Comparison of ENCODE assay signal across 13 cellular contexts in genomic region chr1:21437341-21437640, GRCh38. TPM values are rescaled to one million over a fixed set of nuclear protein-coding genes. Genes with fewer than 3 reads are reported as not detected.
DNase-seq lines count a peak whose midpoint lies in the region; ATAC-seq and TF ChIP-seq lines count a peak whose summit lies in the region.
"Had no signal": no experiment of that assay in that cellular context is flagged by ENCODE, and none has a peak within 500 bp of the region (broad histone marks: within the 10 kb centered on the region; RNA-seq: fewer than 3 reads in every experiment).

No MANE protein-coding gene starts in this region.

- H3K9me3 ChIP-seq in HUES48 (ENCODE audit: control insufficient read depth, insufficient read depth, low read length) (no peaks in the 10 kb centered on the region), esophagus muscularis mucosa (no peaks in the 10 kb centered on the region), neural progenitor cell (ENCODE audit: low read depth) (no peaks in the 10 kb centered on the region), WERI-Rb-1 (ENCODE audit: severe bottlenecking) (no peaks in the 10 kb centered on the region)

- peaks cover 3% of the 10 kb centered on the region for H4K20me1 ChIP-seq in neural progenitor cell (ENCODE audit: low read depth)

- H3K9ac ChIP-seq in HUES48 (ENCODE audit: low read depth, low read length): no peak overlapping the region
- no peak overlapping the region for H3K9ac ChIP-seq in neural progenitor cell

- no peaks in the 10 kb centered on the region for H3K36me3 Mint-ChIP-seq in neural progenitor cell

- 61% methylated on average over 15 of the region's 15 CpGs for WGBS in esophagus muscularis mucosa

- no peak overlapping the region for H3K27ac Mint-ChIP-seq in neural progenitor cell
- H3K27ac Mint-ChIP-seq: CD8-positive, alpha-beta memory T cell had no signal

- H3K4me2 ChIP-seq in neural progenitor cell: peak overlapping the region; percentile 78
- H3K4me2 ChIP-seq: PC-9 had no signal

- no peak for TF ChIP-seq POLR2A in esophagus muscularis mucosa (IDR thresholded peaks at IDR 0.05; ENCODE audit: low read depth)

- intact Hi-C loops in esophagus muscularis mucosa (cut with DNase I): no loop called here

- TF ChIP-seq EP300 in esophagus muscularis mucosa (IDR thresholded peaks at IDR 0.05): no peak

- H3K36me3 ChIP-seq in HUES48 (ENCODE audit: control insufficient read depth, insufficient read depth, low read length) (no peaks in the 10 kb centered on the region), esophagus muscularis mucosa (no peaks in the 10 kb centered on the region), neural progenitor cell (no peaks in the 10 kb centered on the region), WERI-Rb-1 (no peaks in the 10 kb centered on the region)

- H3K4me1 ChIP-seq in HUES48 (ENCODE audit: control insufficient read depth, insufficient read depth, low read length) (peaks cover 11% of the 10 kb centered on the region), esophagus muscularis mucosa (peaks cover 15 to 33% (median 29%) of the 10 kb centered on the region in 4 donors), neural progenitor cell (peaks cover 5% of the 10 kb centered on the region)

- H3K27me3 Mint-ChIP-seq in neural progenitor cell (ENCODE audit: insufficient read depth, low read depth): peaks cover 7% of the 10 kb centered on the region

- peaks cover 18% of the 10 kb centered on the region for H3K4me1 Mint-ChIP-seq in neural progenitor cell

- DNase-seq in DMS53 treated with DMSO at 0.1 percent for 48 hours (lab: John Stamatoyannopoulos, UW; ENCODE audit: unreplicated experiment) (peak; percentile 36), esophagus muscularis mucosa (ENCODE audit: extremely low spot score) (no peak), neural progenitor cell (ENCODE audit: low spot score) (no peak), WERI-Rb-1 (no peak), NCI-H1092 (lab: John Stamatoyannopoulos, UW) (no peak)
- DNase-seq: activated T-cell treated with anti-CD3 and anti-CD28 coated beads, Interleukin-2, amount 50 U/mL, for 48 hours; aorta; CD8-positive, alpha-beta memory T cell; SW 1271 had no signal

- H3K9me3 Mint-ChIP-seq in neural progenitor cell: peaks cover 2% of the 10 kb centered on the region
- H3K9me3 Mint-ChIP-seq: CD8-positive, alpha-beta memory T cell had no signal

- H3K27ac ChIP-seq in HUES48 (ENCODE audit: low read depth, low read length) (no peak overlapping the region), esophagus muscularis mucosa (replicated peaks in 1 of 4) (no peak overlapping the region), neural progenitor cell (no peak overlapping the region), WERI-Rb-1 (no peak overlapping the region)
- H3K27ac ChIP-seq: PC-9 had no signal

- peaks cover 4% of the 10 kb centered on the region for H3F3A ChIP-seq in neural progenitor cell (ENCODE audit: low read depth)

- ATAC-seq in GM18873 (IDR thresholded peaks at IDR 0.05; ENCODE audit: low FRiP score, unreplicated experiment) (no peak), HG03095 (IDR thresholded peaks at IDR 0.05; ENCODE audit: unreplicated experiment) (no peak)

- H3K4me3 ChIP-seq in HUES48 (ENCODE audit: low read depth, low read length) (peak overlapping the region; percentile 49), esophagus muscularis mucosa (peak overlapping the region in 3 of 4 donors; percentile 40 to 56 (median 45)), neural progenitor cell (peak overlapping the region; percentile 42), WERI-Rb-1 (ENCODE audit: low read depth, low read length) (no peak overlapping the region)
- H3K4me3 ChIP-seq: PC-9 had no signal

- H3K79me2 ChIP-seq in neural progenitor cell (ENCODE audit: low read depth): peaks cover 15% of the 10 kb centered on the region

- no peak overlapping the region for H3K4me3 Mint-ChIP-seq in neural progenitor cell

- peak overlapping the region; percentile 85 for H2AFZ ChIP-seq in neural progenitor cell (replicated peaks)
- H2AFZ ChIP-seq: PC-9 had no signal

- no peak for TF ChIP-seq CTCF in esophagus muscularis mucosa (IDR thresholded peaks at IDR 0.05)
- TF ChIP-seq CTCF in neural progenitor cell (IDR thresholded peaks at IDR 0.05): no peak
- TF ChIP-seq CTCF in WERI-Rb-1 (IDR thresholded peaks at IDR 0.05; ENCODE audit: low read depth, low read length): no peak

- H3K27me3 ChIP-seq in HUES48 (ENCODE audit: control insufficient read depth, insufficient read depth, low read length) (peaks cover 29% of the 10 kb centered on the region), esophagus muscularis mucosa (peaks cover 0 to 28% (median 0%) of the 10 kb centered on the region in 4 donors), neural progenitor cell (peaks cover 32% of the 10 kb centered on the region), WERI-Rb-1 (ENCODE audit: insufficient read depth, low read depth, severe bottlenecking) (no peaks in the 10 kb centered on the region)

RNA-seq across cellular contexts. Expression of gene NBPF3, which starts 2.6 kb away (rescaled TPM):
- total RNA-seq in esophagus muscularis mucosa: 10 to 100 TPM in 2 of 4 donors, 1 to 10 TPM in 2; 5.8 to 13.1 (median 9.0) TPM
- 18.5 and 22.0 TPM in 2 replicates for total RNA-seq in neural progenitor cell (ENCODE audit: low replicate concordance)
